1 cellular context compared by ENCODE assay signal in genomic region chr1:24960071-24960801, GRCh38.
TF ChIP-seq lines count a peak whose summit lies in the region.

No MANE protein-coding gene starts in this region.

TF ChIP-seq in K562, 482 proteins besides CTCF, POLR2A, EP300 and RAD21 (continued from another document):
- no peak for TF ChIP-seq THRA (IDR thresholded peaks at IDR 0.05)
- TF ChIP-seq TEAD1 (CRISPR knock-in tag; IDR thresholded peaks at IDR 0.05), result 0 out of 4 replicates have a peak, but pooled peaks of 1 of the 2 experiments have one; percentile 18
- no peak for TF ChIP-seq HMG20A (CRISPR knock-in tag; conservative IDR thresholded peaks at IDR 0.05)
- no peak for TF ChIP-seq NRF1 (conservative IDR thresholded peaks at IDR 0.05 in 1 of 2, IDR thresholded peaks at IDR 0.05 in 1 of 2)
